Comparison of ENCODE assay signal across 15 cellular contexts in genomic region chr19:46633130-46633529, GRCh38. TPM values are rescaled to one million over a fixed set of nuclear protein-coding genes. Genes with fewer than 3 reads are reported as not detected.
A peak's percentile ranks its signal among the peaks of the same experiment; 100 is the strongest.
DNase-seq lines count a peak whose midpoint lies in the region; ATAC-seq and TF ChIP-seq lines count a peak whose summit lies in the region.
"Had no signal": no experiment of that assay in that cellular context is flagged by ENCODE, and none has a peak within 500 bp of the region (broad histone marks: within the 10 kb centered on the region; RNA-seq: fewer than 3 reads in every experiment).

No MANE protein-coding gene starts in this region.

- no peak for TF ChIP-seq POLR2A in IMR-90 (IDR thresholded peaks at IDR 0.05; ENCODE audit: low read depth, low read length)

- TF ChIP-seq CTCF in IMR-90 (conservative IDR thresholded peaks at IDR 0.05; ENCODE audit: low read depth, low read length) (no peak), natural killer cell (IDR thresholded peaks at IDR 0.05) (no peak), brain microvascular endothelial cell (IDR thresholded peaks at IDR 0.05; ENCODE audit: low read depth, low read length, missing control alignments) (no peak)

- no peaks in the 10 kb centered on the region for H3K9me3 ChIP-seq in IMR-90 (ENCODE audit: control insufficient read depth, insufficient read depth, low read length)
- H3K9me3 ChIP-seq: pancreas had no signal

- H3K4me3 Mint-ChIP-seq in T-helper 2 cell treated with Interferon-gamma antibody and Interleukin-4, amounts not matched to agents 5 μg/mL and 100 μg/mL, for 36 hours: peak overlapping the region; percentile 74
- peak overlapping the region; percentile 83 for H3K4me3 Mint-ChIP-seq in activated naive CD8-positive, alpha-beta T cell treated with anti-CD3 and anti-CD28 coated beads for 36 hours
- peak overlapping the region; percentile 29 for H3K4me3 Mint-ChIP-seq in natural killer cell

- no peak overlapping the region for H3K4ac ChIP-seq in IMR-90 (ENCODE audit: low read depth, low read length)

- BruUV-seq in IMR-90 (replicated peaks; lab: Mats Ljungman, UMichigan): no TSS peak

- no peak overlapping the region for H2AFZ ChIP-seq in IMR-90 (replicated peaks; ENCODE audit: low read length, poor library complexity)

- H3K27ac Mint-ChIP-seq in T-helper 2 cell treated with Interferon-gamma antibody and Interleukin-4, amounts not matched to agents 5 μg/mL and 100 μg/mL, for 36 hours: peak overlapping the region; percentile 81
- peak overlapping the region; percentile 26 for H3K27ac Mint-ChIP-seq in activated naive CD8-positive, alpha-beta T cell treated with anti-CD3 and anti-CD28 coated beads for 36 hours
- H3K27ac Mint-ChIP-seq in natural killer cell: peak overlapping the region; percentile 35 to 57

- no peaks in the 10 kb centered on the region for H3K79me1 ChIP-seq in IMR-90 (ENCODE audit: low read depth in 1 of 2, low read length in 2 of 2)

- no peak overlapping the region for H2BK15ac ChIP-seq in IMR-90 (ENCODE audit: low read depth, low read length)

- no peak overlapping the region for H2BK120ac ChIP-seq in IMR-90 (ENCODE audit: low read depth, low read length)

- H4K20me1 ChIP-seq in IMR-90 (ENCODE audit: insufficient read depth, low read length): no peaks in the 10 kb centered on the region

- no peaks in the 10 kb centered on the region for H3K9me3 Mint-ChIP-seq in T-helper 2 cell treated with Interferon-gamma antibody and Interleukin-4, amounts not matched to agents 5 μg/mL and 100 μg/mL, for 36 hours
- H3K9me3 Mint-ChIP-seq in activated naive CD8-positive, alpha-beta T cell treated with anti-CD3 and anti-CD28 coated beads for 36 hours: no peaks in the 10 kb centered on the region
- H3K9me3 Mint-ChIP-seq in natural killer cell: no peaks in the 10 kb centered on the region

- no peak for TF ChIP-seq RAD21 in IMR-90 (IDR thresholded peaks at IDR 0.05; ENCODE audit: low read length)

- H3K27me3 Mint-ChIP-seq in T-helper 2 cell treated with Interferon-gamma antibody and Interleukin-4, amounts not matched to agents 5 μg/mL and 100 μg/mL, for 36 hours (ENCODE audit: low read depth): peaks cover 5% of the 10 kb centered on the region
- H3K27me3 Mint-ChIP-seq in activated naive CD8-positive, alpha-beta T cell treated with anti-CD3 and anti-CD28 coated beads for 36 hours: no peaks in the 10 kb centered on the region
- H3K27me3 Mint-ChIP-seq in natural killer cell (ENCODE audit: low read depth in 2 of 2): peaks cover 17 to 27% of the 10 kb centered on the region in 2 donors

- peaks cover 16% of the 10 kb centered on the region for H3K4me1 Mint-ChIP-seq in T-helper 2 cell treated with Interferon-gamma antibody and Interleukin-4, amounts not matched to agents 5 μg/mL and 100 μg/mL, for 36 hours (ENCODE audit: low read depth)
- H3K4me1 Mint-ChIP-seq in activated naive CD8-positive, alpha-beta T cell treated with anti-CD3 and anti-CD28 coated beads for 36 hours: peaks cover 22% of the 10 kb centered on the region
- peaks cover 0 to 12% of the 10 kb centered on the region in 2 donors for H3K4me1 Mint-ChIP-seq in natural killer cell

- dilution Hi-C loops in IMR-90 (cut with HindIII; ENCODE audit: low sequenced_read_pairs, unreplicated experiment): no loop called here

- no peak for DNase-seq in T-helper 2 cell treated with Interferon-gamma antibody and Interleukin-4, amounts not matched to agents 5 μg/mL and 100 μg/mL, for 36 hours (ENCODE audit: low spot score)
- no peak for DNase-seq in T-helper 2 cell
- no peak for DNase-seq in IMR-90
- DNase-seq in activated naive CD8-positive, alpha-beta T cell treated with anti-CD3 and anti-CD28 coated beads for 36 hours: no peak
- no peak for DNase-seq in natural killer cell
- DNase-seq in brain microvascular endothelial cell: no peak
- DNase-seq in germinal center (ENCODE audit: low spot score): no peak
- DNase-seq in activated gamma-delta T cell (lab: John Stamatoyannopoulos, UW): no peak
- DNase-seq: 8988T; activated CD8-positive, alpha-beta memory T cell treated with anti-CD3 and anti-CD28 coated beads, Interleukin-2, amount 50 U/mL, for 48 hours; NCI-H1930; NCI-H524 treated with DMSO at 0.1 percent for 48 hours; pancreas; SHP77 treated with DMSO at 0.1 percent for 48 hours had no signal

- H3K14ac ChIP-seq in IMR-90 (replicated peaks; ENCODE audit: low read depth, low read length): no peak overlapping the region

- peaks cover 13% of the 10 kb centered on the region for H3K4me1 ChIP-seq in IMR-90 (ENCODE audit: control insufficient read depth, insufficient read depth, low read length)

- H3K23ac ChIP-seq in IMR-90 (ENCODE audit: low read depth, low read length): no peak overlapping the region

- H4K91ac ChIP-seq in IMR-90 (ENCODE audit: insufficient read depth, low read depth, low read length): no peak overlapping the region

- no peak overlapping the region for H3K4me2 ChIP-seq in IMR-90 (ENCODE audit: low read depth, low read length)

- no peaks in the 10 kb centered on the region for H3K9me1 ChIP-seq in IMR-90 (ENCODE audit: insufficient read depth, low read length)

- ATAC-seq in IMR-90 (ENCODE audit: low read depth) (no peak), natural killer cell (no peak)

- H3K4me3 ChIP-seq in IMR-90 (ENCODE audit: insufficient read depth, low read depth, low read length) (no peak overlapping the region), brain microvascular endothelial cell (ENCODE audit: low read depth, low read length) (no peak overlapping the region)

- H4K5ac ChIP-seq in IMR-90 (ENCODE audit: low read depth, low read length): no peak overlapping the region

- H3K27me3 ChIP-seq in IMR-90 (ENCODE audit: control insufficient read depth, insufficient read depth, low read length) (no peaks in the 10 kb centered on the region; the same call in 1 of the 2 replicates), brain microvascular endothelial cell (replicated peaks) (peaks cover 7% of the 10 kb centered on the region)
- H3K27me3 ChIP-seq: pancreas had no signal

- CTCF ChIA-PET in IMR-90 (lab: Yijun Ruan, JAX): no interaction called here

- POLR2A ChIA-PET in IMR-90 (lab: Charles Lee; ENCODE audit: unreplicated experiment): no interaction called here

- H3K27ac ChIP-seq in IMR-90 (ENCODE audit: insufficient read depth, low read length) (no peak overlapping the region), brain microvascular endothelial cell (no peak overlapping the region)
- H3K27ac ChIP-seq: pancreas had no signal

- H2BK20ac ChIP-seq in IMR-90 (ENCODE audit: low read depth, low read length): no peak overlapping the region

- H3K36me3 Mint-ChIP-seq in T-helper 2 cell treated with Interferon-gamma antibody and Interleukin-4, amounts not matched to agents 5 μg/mL and 100 μg/mL, for 36 hours (ENCODE audit: low read depth): no peaks in the 10 kb centered on the region
- H3K36me3 Mint-ChIP-seq in activated naive CD8-positive, alpha-beta T cell treated with anti-CD3 and anti-CD28 coated beads for 36 hours: peaks cover 14% of the 10 kb centered on the region
- H3K36me3 Mint-ChIP-seq in natural killer cell: no peaks in the 10 kb centered on the region

- H3K18ac ChIP-seq in IMR-90 (ENCODE audit: low read depth, low read length): no peak overlapping the region

- H2AK5ac ChIP-seq in IMR-90 (ENCODE audit: low read depth, low read length): no peak overlapping the region

- WGBS in IMR-90 (ENCODE audit: extremely low coverage in 2 of 2, insufficient read length in 1 of 2), 2 experiments: 100% methylated on average over 2 of the region's 3 CpGs; no CpG with 5 or more reads in 1 of the 2 experiments

- no peaks in the 10 kb centered on the region for H3K36me3 ChIP-seq in IMR-90 (ENCODE audit: control insufficient read depth, insufficient read depth, low read length)
- H3K36me3 ChIP-seq in brain microvascular endothelial cell (replicated peaks): no peaks in the 10 kb centered on the region
- H3K36me3 ChIP-seq: pancreas had no signal

- no peak overlapping the region for H4K8ac ChIP-seq in IMR-90 (ENCODE audit: low read depth in 2 of 2, low read length in 2 of 2)

- H2AK9ac ChIP-seq in IMR-90 (replicated peaks; ENCODE audit: low read depth, low read length, poor library complexity): peak overlapping the region; percentile 22

- no peak overlapping the region for H3K56ac ChIP-seq in IMR-90 (ENCODE audit: extremely low read depth, insufficient read depth, low read length)

- intact Hi-C loops in IMR-90 (cut with micrococcal nuclease) (no loop called here), natural killer cell (cut with micrococcal nuclease) (no loop called here)

- no peak overlapping the region for H2BK5ac ChIP-seq in IMR-90 (ENCODE audit: low read depth, low read length, poor library complexity, severe bottlenecking)

- in situ Hi-C loops in IMR-90 (cut with MboI; ENCODE audit: low sequenced_read_pairs): no loop called here
- in situ Hi-C loops in brain microvascular endothelial cell (cut with HindIII; ENCODE audit: low pct_ligation_motif_present, low sequenced_read_pairs): no loop called here

- H3K9ac ChIP-seq in IMR-90 (ENCODE audit: low read depth, low read length): no peak overlapping the region

RNA-seq across cellular contexts. Expression of gene GNG8, which starts 2.9 kb away (rescaled TPM):
- not detected in 2 replicates for total RNA-seq in IMR-90 (2012; rRNA removed)
- polyA plus RNA-seq in IMR-90 (2012; rRNA removed): not detected in 2 replicates
- polyA plus RNA-seq in IMR-90 (2012; cell fraction: cytosol; rRNA removed): not detected in 2 replicates
- polyA plus RNA-seq in IMR-90 (2012; cell fraction: nucleus; rRNA removed; ENCODE audit: low replicate concordance): not detected in 2 replicates
- total RNA-seq in activated naive CD8-positive, alpha-beta T cell treated with anti-CD3 and anti-CD28 coated beads for 36 hours: 10 to 100 TPM; 20.4 to 21.3 TPM
- total RNA-seq in natural killer cell: not detected
- total RNA-seq: pancreas, smooth muscle cell had no signal
- polyA plus RNA-seq: pancreas had no signal

RNA-seq across cellular contexts. Expression of gene PTGIR, which starts 8.2 kb away (rescaled TPM):
- total RNA-seq in IMR-90 (2012; rRNA removed) (0.54 and 0.56 TPM in 2 replicates), natural killer cell (1 to 10 TPM in 2 of 3 donors, under 1 TPM in 1; 0.75 to 1.4 (median 1.0) TPM)
- 4.9 and 5.3 TPM in 2 replicates for polyA plus RNA-seq in IMR-90 (2012; rRNA removed)
- 2.8 and 7.8 TPM in 2 replicates for polyA plus RNA-seq in IMR-90 (2012; cell fraction: cytosol; rRNA removed)
- 18.1 and 39.4 TPM in 2 replicates for polyA plus RNA-seq in IMR-90 (2012; cell fraction: nucleus; rRNA removed; ENCODE audit: low replicate concordance)
- total RNA-seq in activated naive CD8-positive, alpha-beta T cell treated with anti-CD3 and anti-CD28 coated beads for 36 hours: 10 to 100 TPM; 43.9 to 46.7 TPM

RNA-seq across cellular contexts. Expression of gene DACT3, which starts 27.9 kb away (rescaled TPM):
- total RNA-seq in IMR-90 (2012; rRNA removed) (1.6 and 1.9 TPM in 2 replicates), natural killer cell (under 1 TPM in 2 of 3 donors, not detected in 1; 0.14 to 0.20 TPM)
- 4.9 and 5.7 TPM in 2 replicates for polyA plus RNA-seq in IMR-90 (2012; rRNA removed)
- 3.0 and 6.6 TPM in 2 replicates for polyA plus RNA-seq in IMR-90 (2012; cell fraction: cytosol; rRNA removed)
- polyA plus RNA-seq in IMR-90 (2012; cell fraction: nucleus; rRNA removed; ENCODE audit: low replicate concordance): 6.5 and 7.5 TPM in 2 replicates
- total RNA-seq in activated naive CD8-positive, alpha-beta T cell treated with anti-CD3 and anti-CD28 coated beads for 36 hours: 1 to 10 TPM; 3.7 to 3.9 TPM

RNA-seq across cellular contexts. Expression of gene CALM3, which starts 32.0 kb away (rescaled TPM):
- 91.6 and 197 TPM in 2 replicates for total RNA-seq in IMR-90 (2012; rRNA removed)
- 467 and 501 TPM in 2 replicates for polyA plus RNA-seq in IMR-90 (2012; rRNA removed)
- 414 and 485 TPM in 2 replicates for polyA plus RNA-seq in IMR-90 (2012; cell fraction: cytosol; rRNA removed)
- 233 and 354 TPM in 2 replicates for polyA plus RNA-seq in IMR-90 (2012; cell fraction: nucleus; rRNA removed; ENCODE audit: low replicate concordance)
- 100 to 1,000 TPM; 567 TPM for total RNA-seq in activated naive CD8-positive, alpha-beta T cell treated with anti-CD3 and anti-CD28 coated beads for 36 hours
- 100 to 1,000 TPM; 218 to 272 (median 235) TPM for total RNA-seq in natural killer cell

Comparison
In these comparisons a context has a peak if more than half of its experiments do, and no peak if none do; other contexts are left out.
1. H3K27ac Mint-ChIP-seq: peak in every context shown above with its lines; median percentile 81 in T-helper 2 cell treated with Interferon-gamma antibody and Interleukin-4, amounts not matched to agents 5 μg/mL and 100 μg/mL, for 36 hours; 46 in natural killer cell; 26 in activated naive CD8-positive, alpha-beta T cell treated with anti-CD3 and anti-CD28 coated beads for 36 hours.
2. H3K4me3 Mint-ChIP-seq: peak in every context shown above with its lines; median percentile 83 in activated naive CD8-positive, alpha-beta T cell treated with anti-CD3 and anti-CD28 coated beads for 36 hours; 74 in T-helper 2 cell treated with Interferon-gamma antibody and Interleukin-4, amounts not matched to agents 5 μg/mL and 100 μg/mL, for 36 hours; 29 in natural killer cell.
3. RNA of gene GNG8, which starts 2.9 kb away (total RNA-seq): 20.4 to 21.3 TPM in activated naive CD8-positive, alpha-beta T cell treated with anti-CD3 and anti-CD28 coated beads for 36 hours; not detected in IMR-90 and not detected in natural killer cell; every median in the first group is over 10 times any median in the second.
4. RNA of gene PTGIR, which starts 8.2 kb away (total RNA-seq): 43.9 to 46.7 TPM in activated naive CD8-positive, alpha-beta T cell treated with anti-CD3 and anti-CD28 coated beads for 36 hours; 0.75 to 1.4 TPM in natural killer cell and 0.54 to 0.56 TPM in IMR-90; every median in the first group is over 10 times any median in the second.